29 cellular contexts compared by ENCODE assay signal in the genomic region with DNA sequence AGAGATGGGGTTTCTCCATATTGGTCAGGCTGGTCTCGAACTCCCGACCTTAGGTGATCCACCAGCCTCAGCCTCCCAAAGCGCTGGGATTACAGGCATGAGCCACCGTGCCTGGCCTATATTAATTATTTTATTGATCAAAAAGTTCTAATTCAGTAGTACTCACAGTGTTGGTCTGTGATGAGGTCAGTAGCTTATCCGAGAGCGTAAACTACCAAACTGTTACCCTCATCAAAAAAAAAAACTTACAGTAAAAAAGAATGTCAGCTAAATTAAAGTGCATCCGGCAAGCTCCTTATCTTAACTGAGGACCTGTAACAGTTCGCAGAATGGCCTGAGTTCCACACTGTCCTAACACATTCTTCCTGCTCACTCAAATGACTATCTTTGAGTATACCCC.
"Had no signal": no experiment of that assay in that cellular context is flagged by ENCODE, and none has a peak within 500 bp of the region (broad histone marks: within the 10 kb centered on the region; RNA-seq: fewer than 3 reads in every experiment).

No MANE protein-coding gene starts in this region.

- H3K9me3 ChIP-seq: stomach, suprapubic skin, testis, thoracic aorta, thyroid gland, tibial artery, tibial nerve, transverse colon, upper lobe of left lung, upper lobe of right lung, uterus, vagina had no signal

- H3K4me1 Mint-ChIP-seq: stimulated activated effector memory CD8-positive, alpha-beta T cell treated with anti-CD3 and anti-CD28 coated beads, Interleukin-12 subunit alpha, Interleukin-12 subunit beta, amount 100 ng/mL, for 72 hours; stimulated activated memory B cell treated with anti-CD40 and anti-IgM and Interleukin-4, amounts not matched to agents 10 μg/mL and 1 μg/mL and 100 μg/mL, for 72 hours; stimulated activated naive B cell treated with anti-CD40 and anti-IgM and Interleukin-4, amounts not matched to agents 10 μg/mL and 1 μg/mL and 100 μg/mL, for 72 hours; stimulated activated naive CD8-positive, alpha-beta T cell treated with anti-CD3 and anti-CD28 coated beads, Interleukin-15, amount 100 ng/mL, for 72 hours had no signal

- H3K27me3 Mint-ChIP-seq: stimulated activated memory B cell treated with anti-CD40 and anti-IgM and Interleukin-4, amounts not matched to agents 10 μg/mL and 1 μg/mL and 100 μg/mL, for 72 hours; stimulated activated naive B cell treated with anti-CD40 and anti-IgM and Interleukin-4, amounts not matched to agents 10 μg/mL and 1 μg/mL and 100 μg/mL, for 72 hours; stimulated activated naive CD8-positive, alpha-beta T cell treated with anti-CD3 and anti-CD28 coated beads, Interleukin-15, amount 100 ng/mL, for 72 hours; stimulated activated naive CD8-positive, alpha-beta T cell treated with anti-CD3 and anti-CD28 coated beads, Interleukin-15, Interleukin-2, amounts not matched to agents 100 ng/mL and 50 ng/mL, for 24 hours had no signal

- ATAC-seq: stimulated activated effector memory CD8-positive, alpha-beta T cell treated with anti-CD3 and anti-CD28 coated beads, Interleukin-12 subunit alpha, Interleukin-12 subunit beta, amount 100 ng/mL, for 72 hours; stimulated activated memory B cell treated with anti-CD40 and anti-IgM and Interleukin-4, amounts not matched to agents 10 μg/mL and 1 μg/mL and 100 μg/mL, for 72 hours; stimulated activated naive B cell treated with anti-CD40 and anti-IgM and Interleukin-4, amounts not matched to agents 10 μg/mL and 1 μg/mL and 100 μg/mL, for 72 hours; stimulated activated naive CD8-positive, alpha-beta T cell treated with anti-CD3 and anti-CD28 coated beads, Interleukin-15, amount 100 ng/mL, for 72 hours; stimulated activated naive CD8-positive, alpha-beta T cell treated with anti-CD3 and anti-CD28 coated beads, Interleukin-15, Interleukin-2, amounts not matched to agents 100 U/mL and 50 U/mL, for 24 hours; upper lobe of right lung had no signal

- DNase-seq: stimulated activated CD4-positive, alpha-beta T cell treated with anti-CD3 and anti-CD28 coated beads, Interleukin-2, amount 100 ng/mL, for 48 hours; stimulated activated CD4-positive, alpha-beta T cell treated with anti-CD3 and anti-CD28 coated beads, Interleukin-4, amount 100 ng/mL, for 1 hour; stimulated activated CD4-positive, alpha-beta T cell treated with anti-CD3 and anti-CD28 coated beads, Interleukin-4, amount 100 ng/mL, for 24 hours; stimulated activated CD4-positive, alpha-beta T cell treated with anti-CD3 and anti-CD28 coated beads, Interleukin-4, amount 100 ng/mL, for 4 hours; stimulated activated CD8-positive, alpha-beta memory T cell treated with anti-CD3 and anti-CD28 coated beads, Interleukin-4, amount 100 ng/mL, for 48 hours; stimulated activated naive B cell treated with anti-CD40 and anti-IgM and Interleukin-4, amounts not matched to agents 10 μg/mL and 1 μg/mL and 100 μg/mL, for 72 hours; stimulated activated naive CD4-positive, alpha-beta T cell; stimulated activated naive CD4-positive, alpha-beta T cell treated with Interleukin-2 at 50 U/mL for 16 hours; stimulated activated naive CD8-positive, alpha-beta T cell treated with anti-CD3 and anti-CD28 coated beads, Interleukin-15, amount 100 ng/mL, for 72 hours; stimulated activated naive CD8-positive, alpha-beta T cell treated with anti-CD3 and anti-CD28 coated beads, Interleukin-15, Interleukin-2, amounts not matched to agents 100 U/mL and 50 U/mL, for 24 hours; stomach; substantia nigra; testis; thyroid gland; tibial artery; transverse colon; trophoblast cell; upper lobe of left lung; upper lobe of right lung; uterus had no signal

- H3K27ac ChIP-seq: stomach, suprapubic skin, testis, thoracic aorta, thyroid gland, tibial artery, tibial nerve, transverse colon, upper lobe of left lung, upper lobe of right lung, uterus, vagina had no signal

- H3K27me3 ChIP-seq: stomach, suprapubic skin, testis, thyroid gland, tibial artery, tibial nerve, transverse colon, upper lobe of left lung, upper lobe of right lung, uterus, vagina had no signal

- H3K4me3 ChIP-seq: stomach, suprapubic skin, testis, thoracic aorta, thyroid gland, tibial artery, tibial nerve, transverse colon, upper lobe of left lung, upper lobe of right lung, uterus, vagina had no signal

- H3K4me1 ChIP-seq: stomach, suprapubic skin, testis, transverse colon, upper lobe of left lung, upper lobe of right lung, uterus, vagina had no signal

- H3K36me3 ChIP-seq: stomach, suprapubic skin, thoracic aorta, thyroid gland, tibial artery, tibial nerve, transverse colon, upper lobe of left lung, upper lobe of right lung, uterus, vagina had no signal

- H3K27ac Mint-ChIP-seq: stimulated activated effector memory CD8-positive, alpha-beta T cell treated with anti-CD3 and anti-CD28 coated beads, Interleukin-12 subunit alpha, Interleukin-12 subunit beta, amount 100 ng/mL, for 72 hours; stimulated activated memory B cell treated with anti-CD40 and anti-IgM and Interleukin-4, amounts not matched to agents 10 μg/mL and 1 μg/mL and 100 μg/mL, for 72 hours; stimulated activated naive B cell treated with anti-CD40 and anti-IgM and Interleukin-4, amounts not matched to agents 10 μg/mL and 1 μg/mL and 100 μg/mL, for 72 hours; stimulated activated naive CD8-positive, alpha-beta T cell treated with anti-CD3 and anti-CD28 coated beads, Interleukin-15, amount 100 ng/mL, for 72 hours; stimulated activated naive CD8-positive, alpha-beta T cell treated with anti-CD3 and anti-CD28 coated beads, Interleukin-15, Interleukin-2, amounts not matched to agents 100 ng/mL and 50 ng/mL, for 24 hours; type B pancreatic cell had no signal

- H3K36me3 Mint-ChIP-seq: stimulated activated effector memory CD8-positive, alpha-beta T cell treated with anti-CD3 and anti-CD28 coated beads, Interleukin-12 subunit alpha, Interleukin-12 subunit beta, amount 100 ng/mL, for 72 hours; stimulated activated memory B cell treated with anti-CD40 and anti-IgM and Interleukin-4, amounts not matched to agents 10 μg/mL and 1 μg/mL and 100 μg/mL, for 72 hours; stimulated activated naive B cell treated with anti-CD40 and anti-IgM and Interleukin-4, amounts not matched to agents 10 μg/mL and 1 μg/mL and 100 μg/mL, for 72 hours had no signal

- H3K4me3 Mint-ChIP-seq: stimulated activated effector memory CD8-positive, alpha-beta T cell treated with anti-CD3 and anti-CD28 coated beads, Interleukin-12 subunit alpha, Interleukin-12 subunit beta, amount 100 ng/mL, for 72 hours; stimulated activated memory B cell treated with anti-CD40 and anti-IgM and Interleukin-4, amounts not matched to agents 10 μg/mL and 1 μg/mL and 100 μg/mL, for 72 hours; stimulated activated naive B cell treated with anti-CD40 and anti-IgM and Interleukin-4, amounts not matched to agents 10 μg/mL and 1 μg/mL and 100 μg/mL, for 72 hours; stimulated activated naive CD8-positive, alpha-beta T cell treated with anti-CD3 and anti-CD28 coated beads, Interleukin-15, amount 100 ng/mL, for 72 hours; stimulated activated naive CD8-positive, alpha-beta T cell treated with anti-CD3 and anti-CD28 coated beads, Interleukin-15, Interleukin-2, amounts not matched to agents 100 ng/mL and 50 ng/mL, for 24 hours; type B pancreatic cell had no signal

- FAIRE-seq: urothelium cell line had no signal

- H3K9me3 Mint-ChIP-seq: type B pancreatic cell had no signal
